Comparison of ENCODE assay signal across 1 cellular context in genomic region chr4:188091-188490, GRCh38.
TF ChIP-seq lines count a peak whose summit lies in the region.

No MANE protein-coding gene starts in this region.

TF ChIP-seq in liver, 16 proteins besides CTCF, POLR2A, EP300 and RAD21 (continued from another document):
- TF ChIP-seq ZBTB33 (IDR thresholded peaks at IDR 0.05), result no peak
- TF ChIP-seq HNF4A (conservative IDR thresholded peaks at IDR 0.05), result no peak
- no peak for TF ChIP-seq RXRA (IDR thresholded peaks at IDR 0.05)
- TF ChIP-seq EGR1 (IDR thresholded peaks at IDR 0.05; ENCODE audit: low read depth in 2 of 2), result no peak
